Comparison of ENCODE assay signal across 27 cellular contexts in genomic region chr16:14476183-14476582, GRCh38.
"Had no signal": no experiment of that assay in that cellular context is flagged by ENCODE, and none has a peak within 500 bp of the region (broad histone marks: within the 10 kb centered on the region; RNA-seq: fewer than 3 reads in every experiment).

No MANE protein-coding gene starts in this region.

- H3K9me3 ChIP-seq: adrenal gland, body of pancreas, breast epithelium, SJCRH30 had no signal

- H3K4me1 Mint-ChIP-seq: activated CD4-positive, alpha-beta T cell treated with anti-CD3 and anti-CD28 coated beads for 36 hours had no signal

- H3K27me3 ChIP-seq: adrenal gland, body of pancreas, breast epithelium, MG63, SJCRH30 had no signal

- H3K27ac ChIP-seq: breast epithelium, SJCRH30, SK-N-MC had no signal

- H3K27ac Mint-ChIP-seq: activated CD4-positive, alpha-beta memory T cell treated with anti-CD3 and anti-CD28 coated beads for 36 hours; activated CD4-positive, alpha-beta T cell treated with anti-CD3 and anti-CD28 coated beads for 36 hours; activated naive CD4-positive, alpha-beta T cell treated with anti-CD3 and anti-CD28 coated beads for 36 hours; activated naive CD4-positive, alpha-beta T cell treated with anti-CD3 and anti-CD28 coated beads, Interleukin-2, amount 50 U/mL, for 72 hours; activated T-helper 1 cell treated with anti-CD3 and anti-CD28 coated beads, Interleukin-12 subunit alpha, Interleukin-12 subunit beta, Interleukin-2, Interleukin-4 antibody, amounts not matched to agents 30 ng/mL and 10 ng/mL and 1 ng/mL, durations not matched to agents 14 hours and 24 hours and 36 hours had no signal

- H3K27me3 Mint-ChIP-seq: activated CD4-positive, alpha-beta memory T cell treated with anti-CD3 and anti-CD28 coated beads for 36 hours; activated CD4-positive, alpha-beta T cell treated with anti-CD3 and anti-CD28 coated beads for 36 hours had no signal

- H3K4me3 ChIP-seq: adrenal gland, body of pancreas, breast epithelium, MG63, SJCRH30, SK-N-MC had no signal

- H3K4me1 ChIP-seq: breast epithelium, SJCRH30 had no signal

- DNase-seq: activated CD4-positive, alpha-beta memory T cell treated with anti-CD3 and anti-CD28 coated beads for 36 hours; activated CD4-positive, alpha-beta T cell treated with anti-CD3 and anti-CD28 coated beads for 36 hours; activated CD4-positive, alpha-beta T cell treated with anti-CD3 and anti-CD28 coated beads, Interleukin-2, amount 50 U/mL, for 1 hour; activated CD8-positive, alpha-beta memory T cell treated with anti-CD3 and anti-CD28 coated beads, Interleukin-2, amount 50 U/mL, for 4 hours; activated gamma-delta T cell treated with Interleukin-2 at 50 U/mL for 16 hours; activated naive CD4-positive, alpha-beta T cell treated with anti-CD3 and anti-CD28 coated beads for 36 hours; activated T-cell treated with anti-CD3 and anti-CD28 coated beads for 4 hours; activated T-cell treated with anti-CD3 and anti-CD28 coated beads, Interleukin-2, amount 50 U/mL, for 4 hours; Kasumi-1; KG1; NCI-H1048; NCI-H1105 treated with DMSO at 0.1 percent for 48 hours; NCI-H187 treated with DMSO at 0.1 percent for 48 hours; NCI-H226; NCI-H524; SJCRH30 had no signal

- H3K36me3 ChIP-seq: adrenal gland, breast epithelium had no signal

- H3K4me3 Mint-ChIP-seq: activated CD4-positive, alpha-beta memory T cell treated with anti-CD3 and anti-CD28 coated beads for 36 hours; activated CD4-positive, alpha-beta T cell treated with anti-CD3 and anti-CD28 coated beads for 36 hours; activated naive CD4-positive, alpha-beta T cell treated with anti-CD3 and anti-CD28 coated beads for 36 hours; activated T-cell treated with anti-CD3 and anti-CD28 coated beads, Interleukin-2, amount 50 U/mL, for 4 hours; activated T-helper 1 cell treated with anti-CD3 and anti-CD28 coated beads, Interleukin-12 subunit alpha, Interleukin-12 subunit beta, Interleukin-2, Interleukin-4 antibody, amounts not matched to agents 30 ng/mL and 10 ng/mL and 1 ng/mL, durations not matched to agents 14 hours and 24 hours and 36 hours; WTC11 had no signal

- FAIRE-seq: astrocyte, TTC549 had no signal

- H3K9me3 Mint-ChIP-seq: activated naive CD4-positive, alpha-beta T cell treated with anti-CD3 and anti-CD28 coated beads for 36 hours; activated naive CD4-positive, alpha-beta T cell treated with anti-CD3 and anti-CD28 coated beads, Interleukin-2, amount 50 U/mL, for 72 hours; activated T-cell treated with anti-CD3 and anti-CD28 coated beads, Interleukin-2, amount 50 U/mL, for 4 hours had no signal

- ATAC-seq: activated CD4-positive, alpha-beta T cell treated with anti-CD3 and anti-CD28 coated beads for 36 hours; activated CD4-positive, CD25-positive, alpha-beta regulatory T cell treated with anti-CD3 and anti-CD28 coated beads, Interleukin-2, amount 50 U/mL, for 24 hours; activated naive CD4-positive, alpha-beta T cell treated with anti-CD3 and anti-CD28 coated beads, Interleukin-2, amount 50 U/mL, for 72 hours; activated T-cell treated with anti-CD3 and anti-CD28 coated beads, Interleukin-2, amount 50 U/mL, for 4 hours; WTC11 had no signal
